1 cellular context compared by ENCODE assay signal in genomic region chr6:7138921-7139358, GRCh38.
A peak's percentile ranks its signal among the peaks of the same experiment; 100 is the strongest.
TF ChIP-seq lines count a peak whose summit lies in the region.

No MANE protein-coding gene starts in this region.

TF ChIP-seq in HepG2, 621 proteins besides CTCF, POLR2A, EP300 and RAD21 (continued from another document and continues in another):
- TF ChIP-seq NFAT5 (CRISPR knock-in tag; IDR thresholded peaks at IDR 0.05) (no peak), TSC22D2 (CRISPR knock-in tag; IDR thresholded peaks at IDR 0.05; ENCODE audit: borderline replicate concordance) (no peak), ZNF329 (CRISPR knock-in tag; IDR thresholded peaks at IDR 0.05; ENCODE audit: low read depth) (no peak), GATAD1 (CRISPR knock-in tag; IDR thresholded peaks at IDR 0.05) (peak; percentile 37; the same call in 1 of the 2 replicates), NFYB (CRISPR knock-in tag; IDR thresholded peaks at IDR 0.05) (no peak), SUZ12 (IDR thresholded peaks at IDR 0.05; ENCODE audit: low read depth, low read length) (no peak), JUND (CRISPR knock-in tag; IDR thresholded peaks at IDR 0.05) (peak; percentile 69; the same call in 1 of the 2 replicates), ZNF350 (CRISPR knock-in tag; IDR thresholded peaks at IDR 0.05; ENCODE audit: borderline replicate concordance, low read depth) (no peak), ZNF12 (CRISPR knock-in tag; IDR thresholded peaks at IDR 0.05) (no peak), ZNF264 (CRISPR knock-in tag; IDR thresholded peaks at IDR 0.05) (no peak), IRF9 (CRISPR knock-in tag; IDR thresholded peaks at IDR 0.05; ENCODE audit: borderline replicate concordance) (no peak), SMAD1 (CRISPR knock-in tag; IDR thresholded peaks at IDR 0.05; ENCODE audit: borderline replicate concordance, low read depth) (no peak), ZNF720 (CRISPR knock-in tag; IDR thresholded peaks at IDR 0.05) (no peak), PAXIP1 (CRISPR knock-in tag; conservative IDR thresholded peaks at IDR 0.05) (peak; percentile 98), NR2F6 (IDR thresholded peaks at IDR 0.05) (peak; percentile 76), NR2F6 (CRISPR knock-in tag; IDR thresholded peaks at IDR 0.05) (peak; percentile 89)
- TF ChIP-seq, protein P1, sequence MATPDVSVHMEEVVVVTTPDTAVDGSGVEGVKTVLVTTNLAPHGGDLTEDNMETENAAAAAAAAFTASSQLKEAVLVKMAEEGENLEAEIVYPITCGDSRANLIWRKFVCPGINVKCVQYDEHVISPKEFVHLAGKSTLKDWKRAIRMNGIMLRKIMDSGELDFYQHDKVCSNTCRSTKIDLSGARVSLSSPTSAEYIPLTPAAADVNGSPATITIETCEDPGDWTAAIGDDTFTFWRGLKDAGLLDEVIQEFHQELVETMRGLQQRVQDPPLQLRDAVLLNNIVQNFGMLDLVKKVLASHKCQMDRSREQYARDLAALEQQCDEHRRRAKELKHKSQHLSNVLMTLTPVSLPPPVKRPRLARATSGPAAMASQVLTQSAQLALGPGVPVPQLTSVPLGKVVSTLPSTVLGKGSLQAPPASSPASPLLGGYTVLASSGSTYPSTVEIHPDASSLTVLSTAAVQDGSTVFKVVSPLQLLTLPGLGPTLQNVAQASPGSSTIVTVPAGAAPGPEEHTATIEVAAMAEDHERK (CRISPR knock-in tag; IDR thresholded peaks at IDR 0.05; ENCODE audit: low read depth) = no peak
- TF ChIP-seq, protein P2, sequence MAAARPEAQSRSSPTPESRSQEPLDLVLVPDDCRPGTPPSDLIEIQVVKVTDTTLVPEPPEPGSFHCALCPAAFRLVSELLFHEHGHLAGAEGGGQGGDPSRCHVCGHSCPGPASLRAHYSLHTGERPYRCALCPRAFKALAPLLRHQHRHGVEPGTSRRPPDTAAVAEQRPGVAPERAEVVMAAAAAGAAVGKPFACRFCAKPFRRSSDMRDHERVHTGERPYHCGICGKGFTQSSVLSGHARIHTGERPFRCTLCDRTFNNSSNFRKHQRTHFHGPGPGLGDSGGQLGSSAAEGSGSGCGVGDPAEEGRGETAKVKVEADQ (CRISPR knock-in tag; IDR thresholded peaks at IDR 0.05; ENCODE audit: borderline replicate concordance) = no peak
- TF ChIP-seq, protein P3, sequence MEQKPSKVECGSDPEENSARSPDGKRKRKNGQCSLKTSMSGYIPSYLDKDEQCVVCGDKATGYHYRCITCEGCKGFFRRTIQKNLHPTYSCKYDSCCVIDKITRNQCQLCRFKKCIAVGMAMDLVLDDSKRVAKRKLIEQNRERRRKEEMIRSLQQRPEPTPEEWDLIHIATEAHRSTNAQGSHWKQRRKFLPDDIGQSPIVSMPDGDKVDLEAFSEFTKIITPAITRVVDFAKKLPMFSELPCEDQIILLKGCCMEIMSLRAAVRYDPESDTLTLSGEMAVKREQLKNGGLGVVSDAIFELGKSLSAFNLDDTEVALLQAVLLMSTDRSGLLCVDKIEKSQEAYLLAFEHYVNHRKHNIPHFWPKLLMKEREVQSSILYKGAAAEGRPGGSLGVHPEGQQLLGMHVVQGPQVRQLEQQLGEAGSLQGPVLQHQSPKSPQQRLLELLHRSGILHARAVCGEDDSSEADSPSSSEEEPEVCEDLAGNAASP (CRISPR knock-in tag; IDR thresholded peaks at IDR 0.05; ENCODE audit: borderline replicate concordance) = peak; percentile 50; the same call in 1 of the 2 replicates
- TF ChIP-seq, protein P4, sequence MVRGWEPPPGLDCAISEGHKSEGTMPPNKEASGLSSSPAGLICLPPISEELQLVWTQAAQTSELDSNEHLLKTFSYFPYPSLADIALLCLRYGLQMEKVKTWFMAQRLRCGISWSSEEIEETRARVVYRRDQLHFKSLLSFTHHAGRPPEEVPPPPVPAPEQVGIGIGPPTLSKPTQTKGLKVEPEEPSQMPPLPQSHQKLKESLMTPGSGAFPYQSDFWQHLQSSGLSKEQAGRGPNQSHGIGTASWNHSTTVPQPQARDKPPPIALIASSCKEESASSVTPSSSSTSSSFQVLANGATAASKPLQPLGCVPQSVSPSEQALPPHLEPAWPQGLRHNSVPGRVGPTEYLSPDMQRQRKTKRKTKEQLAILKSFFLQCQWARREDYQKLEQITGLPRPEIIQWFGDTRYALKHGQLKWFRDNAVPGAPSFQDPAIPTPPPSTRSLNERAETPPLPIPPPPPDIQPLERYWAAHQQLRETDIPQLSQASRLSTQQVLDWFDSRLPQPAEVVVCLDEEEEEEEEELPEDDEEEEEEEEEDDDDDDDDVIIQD (CRISPR knock-in tag; IDR thresholded peaks at IDR 0.05; ENCODE audit: low read depth) = peak; percentile 70
- TF ChIP-seq, protein P5, sequence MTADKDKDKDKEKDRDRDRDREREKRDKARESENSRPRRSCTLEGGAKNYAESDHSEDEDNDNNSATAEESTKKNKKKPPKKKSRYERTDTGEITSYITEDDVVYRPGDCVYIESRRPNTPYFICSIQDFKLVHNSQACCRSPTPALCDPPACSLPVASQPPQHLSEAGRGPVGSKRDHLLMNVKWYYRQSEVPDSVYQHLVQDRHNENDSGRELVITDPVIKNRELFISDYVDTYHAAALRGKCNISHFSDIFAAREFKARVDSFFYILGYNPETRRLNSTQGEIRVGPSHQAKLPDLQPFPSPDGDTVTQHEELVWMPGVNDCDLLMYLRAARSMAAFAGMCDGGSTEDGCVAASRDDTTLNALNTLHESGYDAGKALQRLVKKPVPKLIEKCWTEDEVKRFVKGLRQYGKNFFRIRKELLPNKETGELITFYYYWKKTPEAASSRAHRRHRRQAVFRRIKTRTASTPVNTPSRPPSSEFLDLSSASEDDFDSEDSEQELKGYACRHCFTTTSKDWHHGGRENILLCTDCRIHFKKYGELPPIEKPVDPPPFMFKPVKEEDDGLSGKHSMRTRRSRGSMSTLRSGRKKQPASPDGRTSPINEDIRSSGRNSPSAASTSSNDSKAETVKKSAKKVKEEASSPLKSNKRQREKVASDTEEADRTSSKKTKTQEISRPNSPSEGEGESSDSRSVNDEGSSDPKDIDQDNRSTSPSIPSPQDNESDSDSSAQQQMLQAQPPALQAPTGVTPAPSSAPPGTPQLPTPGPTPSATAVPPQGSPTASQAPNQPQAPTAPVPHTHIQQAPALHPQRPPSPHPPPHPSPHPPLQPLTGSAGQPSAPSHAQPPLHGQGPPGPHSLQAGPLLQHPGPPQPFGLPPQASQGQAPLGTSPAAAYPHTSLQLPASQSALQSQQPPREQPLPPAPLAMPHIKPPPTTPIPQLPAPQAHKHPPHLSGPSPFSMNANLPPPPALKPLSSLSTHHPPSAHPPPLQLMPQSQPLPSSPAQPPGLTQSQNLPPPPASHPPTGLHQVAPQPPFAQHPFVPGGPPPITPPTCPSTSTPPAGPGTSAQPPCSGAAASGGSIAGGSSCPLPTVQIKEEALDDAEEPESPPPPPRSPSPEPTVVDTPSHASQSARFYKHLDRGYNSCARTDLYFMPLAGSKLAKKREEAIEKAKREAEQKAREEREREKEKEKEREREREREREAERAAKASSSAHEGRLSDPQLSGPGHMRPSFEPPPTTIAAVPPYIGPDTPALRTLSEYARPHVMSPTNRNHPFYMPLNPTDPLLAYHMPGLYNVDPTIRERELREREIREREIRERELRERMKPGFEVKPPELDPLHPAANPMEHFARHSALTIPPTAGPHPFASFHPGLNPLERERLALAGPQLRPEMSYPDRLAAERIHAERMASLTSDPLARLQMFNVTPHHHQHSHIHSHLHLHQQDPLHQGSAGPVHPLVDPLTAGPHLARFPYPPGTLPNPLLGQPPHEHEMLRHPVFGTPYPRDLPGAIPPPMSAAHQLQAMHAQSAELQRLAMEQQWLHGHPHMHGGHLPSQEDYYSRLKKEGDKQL (CRISPR knock-in tag; IDR thresholded peaks at IDR 0.05; ENCODE audit: low read depth) = peak; percentile 68; the same call in 1 of the 2 replicates
- TF ChIP-seq, protein P6, sequence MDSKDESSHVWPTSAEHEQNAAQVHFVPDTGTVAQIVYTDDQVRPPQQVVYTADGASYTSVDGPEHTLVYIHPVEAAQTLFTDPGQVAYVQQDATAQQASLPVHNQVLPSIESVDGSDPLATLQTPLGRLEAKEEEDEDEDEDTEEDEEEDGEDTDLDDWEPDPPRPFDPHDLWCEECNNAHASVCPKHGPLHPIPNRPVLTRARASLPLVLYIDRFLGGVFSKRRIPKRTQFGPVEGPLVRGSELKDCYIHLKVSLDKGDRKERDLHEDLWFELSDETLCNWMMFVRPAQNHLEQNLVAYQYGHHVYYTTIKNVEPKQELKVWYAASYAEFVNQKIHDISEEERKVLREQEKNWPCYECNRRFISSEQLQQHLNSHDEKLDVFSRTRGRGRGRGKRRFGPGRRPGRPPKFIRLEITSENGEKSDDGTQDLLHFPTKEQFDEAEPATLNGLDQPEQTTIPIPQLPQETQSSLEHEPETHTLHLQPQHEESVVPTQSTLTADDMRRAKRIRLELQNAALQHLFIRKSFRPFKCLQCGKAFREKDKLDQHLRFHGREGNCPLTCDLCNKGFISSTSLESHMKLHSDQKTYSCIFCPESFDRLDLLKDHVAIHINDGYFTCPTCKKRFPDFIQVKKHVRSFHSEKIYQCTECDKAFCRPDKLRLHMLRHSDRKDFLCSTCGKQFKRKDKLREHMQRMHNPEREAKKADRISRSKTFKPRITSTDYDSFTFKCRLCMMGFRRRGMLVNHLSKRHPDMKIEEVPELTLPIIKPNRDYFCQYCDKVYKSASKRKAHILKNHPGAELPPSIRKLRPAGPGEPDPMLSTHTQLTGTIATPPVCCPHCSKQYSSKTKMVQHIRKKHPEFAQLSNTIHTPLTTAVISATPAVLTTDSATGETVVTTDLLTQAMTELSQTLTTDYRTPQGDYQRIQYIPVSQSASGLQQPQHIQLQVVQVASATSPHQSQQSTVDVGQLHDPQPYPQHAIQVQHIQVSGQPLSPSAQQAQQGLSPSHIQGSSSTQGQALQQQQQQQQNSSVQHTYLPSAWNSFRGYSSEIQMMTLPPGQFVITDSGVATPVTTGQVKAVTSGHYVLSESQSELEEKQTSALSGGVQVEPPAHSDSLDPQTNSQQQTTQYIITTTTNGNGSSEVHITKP (CRISPR knock-in tag; IDR thresholded peaks at IDR 0.05; ENCODE audit: low read depth) = 0 out of 2 replicates have a peak, but pooled peaks have one; percentile 40
